ENCODE assay signal across 1 cellular context in the genomic region with DNA sequence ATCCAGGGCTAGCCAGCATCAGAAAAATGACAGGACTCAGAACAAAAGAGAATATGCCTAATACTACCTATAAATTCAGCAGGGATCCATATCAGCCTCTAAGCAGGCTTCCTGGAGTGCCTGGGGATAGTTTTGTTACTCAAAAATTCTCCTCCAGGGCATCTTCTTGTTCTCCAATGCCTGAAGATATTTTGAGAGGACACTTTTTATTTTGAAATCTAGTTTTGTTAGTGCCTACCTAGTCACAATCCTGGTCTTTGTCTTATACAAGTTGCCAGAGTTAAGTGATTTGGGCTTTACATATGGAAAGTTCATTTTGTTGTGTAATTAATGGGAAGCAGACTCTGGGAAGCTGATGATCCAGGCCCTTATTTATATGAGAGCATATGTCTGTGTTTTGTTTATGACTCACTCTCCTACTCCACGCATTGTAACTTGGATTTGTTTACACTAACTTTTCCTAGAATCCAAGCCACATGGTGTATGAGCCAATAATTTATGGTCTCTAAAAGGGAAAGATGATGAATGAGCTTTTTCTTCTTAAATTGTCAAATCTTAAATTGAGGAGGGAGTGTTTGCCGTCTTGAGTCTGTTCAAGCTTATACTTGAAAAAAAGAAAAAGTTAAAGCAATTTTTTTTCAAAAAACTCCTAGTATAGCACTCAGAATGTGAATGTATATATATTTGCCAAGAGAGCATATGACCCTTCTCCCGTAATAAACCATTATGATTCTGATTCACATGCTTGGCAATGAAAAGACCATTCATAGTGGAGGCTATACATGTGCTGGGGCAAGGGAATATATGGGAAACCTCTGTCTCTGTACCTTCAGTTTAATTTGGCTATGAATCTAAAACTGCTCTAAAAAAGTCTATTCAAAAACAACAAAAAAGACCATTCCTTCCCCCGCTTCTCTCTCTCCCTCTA.
TF ChIP-seq lines count a peak whose summit lies in the region.

No MANE protein-coding gene starts in this region.

TF ChIP-seq in K562, 482 proteins besides CTCF, POLR2A, EP300 and RAD21 (continued from another document):
- TF ChIP-seq, protein P1, sequence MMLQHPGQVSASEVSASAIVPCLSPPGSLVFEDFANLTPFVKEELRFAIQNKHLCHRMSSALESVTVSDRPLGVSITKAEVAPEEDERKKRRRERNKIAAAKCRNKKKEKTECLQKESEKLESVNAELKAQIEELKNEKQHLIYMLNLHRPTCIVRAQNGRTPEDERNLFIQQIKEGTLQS (IDR thresholded peaks at IDR 0.05), result peak; percentile 67
- TF ChIP-seq, protein P1 (CRISPR knock-in tag; conservative IDR thresholded peaks at IDR 0.05), result no peak
- TF ChIP-seq TGIF2 (CRISPR knock-in tag; IDR thresholded peaks at IDR 0.05) (no peak), ARID1B (IDR thresholded peaks at IDR 0.05) (0 out of 2 replicates have a peak, but pooled peaks have one; percentile 26), SMARCA4 (IDR thresholded peaks at IDR 0.05) (0 out of 2 replicates have a peak, but pooled peaks have one; percentile 36), FOXK2 (conservative IDR thresholded peaks at IDR 0.05 in 1 of 2, IDR thresholded peaks at IDR 0.05 in 1 of 2; ENCODE audit: low read depth in 2 of 2) (peak in 1 of 2 experiments; percentile 42; a peak in 1 of 4 replicates), SMAD2 (IDR thresholded peaks at IDR 0.05; ENCODE audit: low read depth, low read length) (no peak), MEIS2 (IDR thresholded peaks at IDR 0.05; ENCODE audit: partially characterized antibody) (peak; percentile 82), JUN (IDR thresholded peaks at IDR 0.05; ENCODE audit: borderline replicate concordance, low read depth, low read length) (peak; percentile 52; the same call in 1 of the 2 replicates), JUN (CRISPR knock-in tag; IDR thresholded peaks at IDR 0.05; ENCODE audit: borderline replicate concordance) (no peak), JUND (IDR thresholded peaks at IDR 0.05; ENCODE audit: borderline replicate concordance, low read depth, low read length) (peak; percentile 63; the same call in 1 of the 2 replicates), JUND (tag; IDR thresholded peaks at IDR 0.05; ENCODE audit: borderline replicate concordance, low read depth, low read length) (no peak; the same call in 2 of the 3 replicates), SP1 (CRISPR knock-in tag; IDR thresholded peaks at IDR 0.05) (no peak)
